17 cellular contexts compared by ENCODE assay signal in genomic region chr1:10386761-10387482, GRCh38. TPM values are rescaled to one million over a fixed set of nuclear protein-coding genes. Genes with fewer than 3 reads are reported as not detected.
DNase-seq lines count a peak whose midpoint lies in the region; ATAC-seq, FAIRE-seq and TF ChIP-seq lines count a peak whose summit lies in the region.
"Had no signal": no experiment of that assay in that cellular context is flagged by ENCODE, and none has a peak within 500 bp of the region (broad histone marks: within the 10 kb centered on the region; RNA-seq: fewer than 3 reads in every experiment).

No MANE protein-coding gene starts in this region.

- peaks cover 20% of the 10 kb centered on the region for H3K4me1 Mint-ChIP-seq in mesothelial cell of epicardium

- H3K36me3 Mint-ChIP-seq in mesothelial cell of epicardium = peaks cover 14% of the 10 kb centered on the region

- H3K4me1 ChIP-seq in GM23248 (ENCODE audit: insufficient read depth) = peaks cover 13% of the 10 kb centered on the region; the same call in 1 of the 2 replicates
- peaks cover 3 to 11% of the 10 kb centered on the region in 2 experiments; a peak in 2 of 5 replicates for H3K4me1 ChIP-seq in K562 (replicated peaks in 1 of 2; ENCODE audit: control insufficient read depth in 2 of 2, insufficient read depth in 2 of 2, low read length in 2 of 2)
- peaks cover 16% of the 10 kb centered on the region for H3K4me1 ChIP-seq in mucosa of descending colon (ENCODE audit: low read depth)

- H3K27ac ChIP-seq in GM23248 (peak overlapping the region; percentile 68), K562 (ENCODE audit: extremely low read depth, low read depth, low read length) (no peak overlapping the region), substantia nigra (ENCODE audit: low read depth, low read length, poor library complexity, severe bottlenecking) (peak overlapping the region; percentile 3)
- H3K27ac ChIP-seq: C4-2B had no signal

- H3F3A ChIP-seq in GM23248 (ENCODE audit: insufficient read depth) = 0 out of 2 replicates have a peak, but pooled peaks cover 11% of the 10 kb centered on the region

- H3K9me1 ChIP-seq in K562 (ENCODE audit: control insufficient read depth, insufficient read depth, low read length) = no peaks in the 10 kb centered on the region

- 80 to 83% methylated on average over 9 to 10 of the region's 10 CpGs for WGBS in GM23248 (ENCODE audit: low coverage in 1 of 2, low lambda C conversion rate in 2 of 2, missing lambda C conversion rate in 2 of 2), 2 experiments
- 70% methylated on average over 10 of the region's 10 CpGs for WGBS in K562 (ENCODE audit: insufficient coverage, low coverage, missing lambda C conversion rate)

- H3K9me3 ChIP-seq in GM23248 (ENCODE audit: low read depth) (no peaks in the 10 kb centered on the region), K562 (replicated peaks; ENCODE audit: control insufficient read depth, insufficient read depth, low read depth, low read length) (no peaks in the 10 kb centered on the region), mucosa of descending colon (no peaks in the 10 kb centered on the region)

- H3K4me3 ChIP-seq in GM23248 (no peak overlapping the region), K562 (no peak overlapping the region), mucosa of descending colon (no peak overlapping the region)

- FAIRE-seq in K562 (lab: Jason Lieb, UNC) = no peak
- FAIRE-seq: GM12891 had no signal

- H3K27me3 Mint-ChIP-seq in mesothelial cell of epicardium (ENCODE audit: low read depth) = no peaks in the 10 kb centered on the region
- H3K27me3 Mint-ChIP-seq: activated CD4-positive, alpha-beta T cell treated with anti-CD3 and anti-CD28 coated beads, Interleukin-2, amount 10 ng/mL, durations not matched to agents 7 days and 5 days had no signal

- intact Hi-C loops in K562 (cut with micrococcal nuclease) (no loop called here), mucosa of descending colon (cut with DNase I, micrococcal nuclease) (no loop called here)

- BruUV-seq in K562 (replicated peaks; lab: Mats Ljungman, UMichigan) = no TSS peak

- no peak for DNase-seq in GM23248
- no peak for DNase-seq in K562 (ENCODE audit: extremely low read depth in 1 of 4, low spot score in 3 of 4)
- no peak for DNase-seq in mesothelial cell of epicardium (ENCODE audit: low spot score in 2 of 2, unreplicated experiment in 2 of 2)
- no peak for DNase-seq in substantia nigra (lab: John Stamatoyannopoulos, UW)
- no peak for DNase-seq in mucosa of descending colon
- DNase-seq in activated T-cell treated with anti-CD3 and anti-CD28 coated beads for 4 hours = no peak
- DNase-seq in superior temporal gyrus (ENCODE audit: extremely low spot score) = no peak
- no peak for DNase-seq in NOMO-1 treated with dmso at 0.1 percent for 144 hours (lab: John Stamatoyannopoulos, UW; ENCODE audit: unreplicated experiment)
- DNase-seq: activated CD4-positive, alpha-beta T cell treated with anti-CD3 and anti-CD28 coated beads, Interleukin-2, amount 10 ng/mL, durations not matched to agents 7 days and 5 days; kidney glomerular epithelial cell; NCI-H1694; NCI-H526; stimulated activated CD4-positive, alpha-beta T cell treated with anti-CD3 and anti-CD28 coated beads, Interleukin-15, amount 100 ng/mL, for 24 hours had no signal

- H3K4me3 Mint-ChIP-seq in mesothelial cell of epicardium = no peak overlapping the region
- H3K4me3 Mint-ChIP-seq: activated CD4-positive, alpha-beta T cell treated with anti-CD3 and anti-CD28 coated beads, Interleukin-2, amount 10 ng/mL, durations not matched to agents 7 days and 5 days; activated T-helper 1 cell treated with anti-CD3 and anti-CD28 coated beads, Interleukin-12 subunit alpha, Interleukin-12 subunit beta, Interleukin-2, Interleukin-4 antibody, amounts not matched to agents 30 ng/mL and 10 ng/mL and 1 ng/mL, durations not matched to agents 14 hours and 24 hours and 36 hours; T-helper 2 cell treated with Interferon-gamma antibody and Interleukin-4, amounts not matched to agents 5 μg/mL and 100 μg/mL, for 36 hours had no signal

- no peak overlapping the region for H2AFZ ChIP-seq in GM23248
- H2AFZ ChIP-seq in K562 (ENCODE audit: low read depth, low read length) = no peak overlapping the region

- no peaks in the 10 kb centered on the region for H3K79me2 ChIP-seq in GM23248 (ENCODE audit: insufficient read depth)
- H3K79me2 ChIP-seq in K562 (ENCODE audit: control insufficient read depth, insufficient read depth, low read length) = no peaks in the 10 kb centered on the region

- peak overlapping the region; percentile 23 for H3K4me2 ChIP-seq in GM23248 (ENCODE audit: unreplicated experiment)
- no peak overlapping the region for H3K4me2 ChIP-seq in K562 (ENCODE audit: insufficient read depth, low read length)

- CTCF ChIA-PET in K562 (lab: Yijun Ruan, JAX; ENCODE audit: low intra/inter-chr PET ratio) = no interaction called here

- POLR2A ChIA-PET in K562 (lab: Yijun Ruan, JAX) = interaction anchor here (0.6 to 4.2 kb wide), 6 partner anchors 9 to 251 kb away, joined by 3 to 29 read pairs (median 4); partner anchors contain the start of genes CENPS and PGD

- H3K36me3 ChIP-seq in GM23248 (ENCODE audit: low read depth) (no peaks in the 10 kb centered on the region), K562 (ENCODE audit: control insufficient read depth, insufficient read depth, low read length) (no peaks in the 10 kb centered on the region), mucosa of descending colon (ENCODE audit: low read depth) (no peaks in the 10 kb centered on the region)

- H3K27ac Mint-ChIP-seq in mesothelial cell of epicardium = peak overlapping the region; percentile 96
- H3K27ac Mint-ChIP-seq: activated CD4-positive, alpha-beta T cell treated with anti-CD3 and anti-CD28 coated beads, Interleukin-2, amount 10 ng/mL, durations not matched to agents 7 days and 5 days; activated T-helper 1 cell treated with anti-CD3 and anti-CD28 coated beads, Interleukin-12 subunit alpha, Interleukin-12 subunit beta, Interleukin-2, Interleukin-4 antibody, amounts not matched to agents 30 ng/mL and 10 ng/mL and 1 ng/mL, durations not matched to agents 14 hours and 24 hours and 36 hours; T-helper 2 cell treated with Interferon-gamma antibody and Interleukin-4, amounts not matched to agents 5 μg/mL and 100 μg/mL, for 36 hours had no signal

- H3K9ac ChIP-seq in GM23248 = peak overlapping the region; percentile 54; the same call in 1 of the 2 replicates
- H3K9ac ChIP-seq in K562 (ENCODE audit: insufficient read depth in 1 of 2, low read depth in 2 of 2, low read length in 2 of 2) = no peak overlapping the region

- no peak for ATAC-seq in K562
- no peak for ATAC-seq in mucosa of descending colon

- no peak for TF ChIP-seq EP300 in K562 (IDR thresholded peaks at IDR 0.05; ENCODE audit: low read length)

- TF ChIP-seq POLR2A in K562 (conservative IDR thresholded peaks at IDR 0.05) = no peak

- no peak for TF ChIP-seq CTCF in K562 (IDR thresholded peaks at IDR 0.05 in 2 of 3, conservative IDR thresholded peaks at IDR 0.05 in 1 of 3; ENCODE audit: insufficient read depth in 2 of 3, low read depth in 1 of 3, low read length in 3 of 3)
- TF ChIP-seq CTCF in mesothelial cell of epicardium (IDR thresholded peaks at IDR 0.05; ENCODE audit: unreplicated experiment) = no peak
- TF ChIP-seq CTCF in mucosa of descending colon (IDR thresholded peaks at IDR 0.05) = no peak

- in situ Hi-C loops in GM23248 (cut with MboI) = no loop called here
- in situ Hi-C loops in K562 (cut with MboI) = no loop called here

- TF ChIP-seq RAD21 in K562 (CRISPR knock-in tag; conservative IDR thresholded peaks at IDR 0.05 in 1 of 2, IDR thresholded peaks at IDR 0.05 in 1 of 2) = no peak

- no peaks in the 10 kb centered on the region for H3K9me2 ChIP-seq in GM23248 (ENCODE audit: insufficient read depth)

- H4K20me1 ChIP-seq in GM23248 (ENCODE audit: insufficient read depth) (no peaks in the 10 kb centered on the region), K562 (replicated peaks; ENCODE audit: control insufficient read depth, insufficient read depth, low read length) (no peaks in the 10 kb centered on the region)

- H3K27me3 ChIP-seq in GM23248 (replicated peaks; ENCODE audit: insufficient read depth) = no peaks in the 10 kb centered on the region
- H3K27me3 ChIP-seq in K562 (ENCODE audit: control insufficient read depth in 2 of 2, insufficient read depth in 2 of 2, low read length in 2 of 2) = no peaks in the 10 kb centered on the region

- no peaks in the 10 kb centered on the region for H3K9me3 Mint-ChIP-seq in mesothelial cell of epicardium
- H3K9me3 Mint-ChIP-seq: activated CD4-positive, alpha-beta T cell treated with anti-CD3 and anti-CD28 coated beads, Interleukin-2, amount 10 ng/mL, durations not matched to agents 7 days and 5 days; activated T-helper 1 cell treated with anti-CD3 and anti-CD28 coated beads, Interleukin-12 subunit alpha, Interleukin-12 subunit beta, Interleukin-2, Interleukin-4 antibody, amounts not matched to agents 30 ng/mL and 10 ng/mL and 1 ng/mL, durations not matched to agents 14 hours and 24 hours and 36 hours; T-helper 2 cell treated with Interferon-gamma antibody and Interleukin-4, amounts not matched to agents 5 μg/mL and 100 μg/mL, for 36 hours had no signal

RNA-seq across cellular contexts. Expression of gene PGD, which starts 11.9 kb away (rescaled TPM):
- 51.7 and 59.1 TPM in 2 replicates for total RNA-seq in GM23248 (2014; rRNA removed; shearing (Covaris generic))
- polyA plus RNA-seq in GM23248 (2016; fragmentation: Nextera tagmentation; extraction: Ambion mirVana) (61.4 and 64.4 TPM in 2 replicates), K562 (2011; rRNA removed) (185 and 229 TPM in 2 replicates), K562 (2014; fragmentation: Illumina TruSeq; extraction: Trizol) (402 and 513 TPM in 2 replicates), K562 (2014; fragmentation: Nextera tagmentation; extraction: Ambion mirVana) (100 to 1,000 TPM; 292 to 542 TPM), K562 (2014; rRNA removed) (257 and 270 TPM in 2 replicates)
- 148 and 225 TPM in 2 replicates for total RNA-seq in K562 (2011; cell fraction: chromatin; rRNA removed; ENCODE audit: low replicate concordance)
- 169 and 177 TPM in 2 replicates for total RNA-seq in K562 (2011; cell fraction: nucleolus; rRNA removed)
- 160 and 163 TPM in 2 replicates for total RNA-seq in K562 (2011; cell fraction: nucleoplasm; rRNA removed)
- total RNA-seq in K562 (2014; rRNA removed) (239 and 254 TPM in 2 replicates), K562 (2014; rRNA removed; fragmentation: Illumina TruSeq; extraction: Trizol) (152 and 177 TPM in 2 replicates), K562 (2015; rRNA removed; fragmentation: Illumina TruSeq; extraction: Trizol) (191 and 200 TPM in 2 replicates), K562 (2021) (339 and 353 TPM in 2 replicates), mesothelial cell of epicardium (167 to 169 TPM (median 168 TPM) in 3 replicates), mucosa of descending colon (10 to 100 TPM; 48.6 to 96.4 (median 61.3) TPM)
- polyA plus RNA-seq in K562 (2011; cell fraction: cytosol; rRNA removed) = 256 and 298 TPM in 2 replicates
- 137 and 184 TPM in 2 replicates for polyA plus RNA-seq in K562 (2011; cell fraction: nucleus; rRNA removed)
- 387 and 522 TPM in 2 replicates for polyA plus RNA-seq in K562 (2012)
- polyA minus RNA-seq in K562 (2011; rRNA and poly(A)+ RNA removed) = 230 and 264 TPM in 2 replicates
- polyA minus RNA-seq in K562 (2011; cell fraction: cytosol; rRNA and poly(A)+ RNA removed) = 167 and 254 TPM in 2 replicates
- 47.3 and 81.1 TPM in 2 replicates for polyA minus RNA-seq in K562 (2011; cell fraction: nucleus; rRNA and poly(A)+ RNA removed)

RNA-seq across cellular contexts. Expression of gene CENPS, which starts 43.3 kb away (rescaled TPM):
- 12.6 and 25.4 TPM in 2 replicates for total RNA-seq in GM23248 (2014; rRNA removed; shearing (Covaris generic))
- polyA plus RNA-seq in GM23248 (2016; fragmentation: Nextera tagmentation; extraction: Ambion mirVana) (34.1 and 34.3 TPM in 2 replicates), K562 (2011; rRNA removed) (12.6 and 14.0 TPM in 2 replicates), K562 (2014; fragmentation: Illumina TruSeq; extraction: Trizol) (26.0 and 26.3 TPM in 2 replicates), K562 (2014; fragmentation: Nextera tagmentation; extraction: Ambion mirVana) (10 to 100 TPM; 10.2 to 16.4 TPM), K562 (2014; rRNA removed) (20.5 and 36.0 TPM in 2 replicates)
- 7.7 and 8.5 TPM in 2 replicates for total RNA-seq in K562 (2011; cell fraction: chromatin; rRNA removed; ENCODE audit: low replicate concordance)
- 5.1 and 5.8 TPM in 2 replicates for total RNA-seq in K562 (2011; cell fraction: nucleolus; rRNA removed)
- total RNA-seq in K562 (2011; cell fraction: nucleoplasm; rRNA removed) = 6.0 and 8.2 TPM in 2 replicates
- total RNA-seq in K562 (2014; rRNA removed) (21.7 and 24.0 TPM in 2 replicates), K562 (2014; rRNA removed; fragmentation: Illumina TruSeq; extraction: Trizol) (31.8 and 33.4 TPM in 2 replicates), K562 (2015; rRNA removed; fragmentation: Illumina TruSeq; extraction: Trizol) (26.7 and 31.3 TPM in 2 replicates), K562 (2021) (27.1 and 28.9 TPM in 2 replicates), mesothelial cell of epicardium (11.8 to 12.4 TPM (median 12.1 TPM) in 3 replicates), mucosa of descending colon (10 to 100 TPM; 10.6 to 12.2 (median 11.1) TPM)
- polyA plus RNA-seq in K562 (2011; cell fraction: cytosol; rRNA removed) = 9.0 and 12.0 TPM in 2 replicates
- polyA plus RNA-seq in K562 (2011; cell fraction: nucleus; rRNA removed) = 4.9 and 6.3 TPM in 2 replicates
- 29.5 and 36.6 TPM in 2 replicates for polyA plus RNA-seq in K562 (2012)
- 4.9 and 5.4 TPM in 2 replicates for polyA minus RNA-seq in K562 (2011; rRNA and poly(A)+ RNA removed)
- polyA minus RNA-seq in K562 (2011; cell fraction: cytosol; rRNA and poly(A)+ RNA removed) = 2.4 and 4.5 TPM in 2 replicates
- 3.0 and 6.7 TPM in 2 replicates for polyA minus RNA-seq in K562 (2011; cell fraction: nucleus; rRNA and poly(A)+ RNA removed)
